In the genomic region with DNA sequence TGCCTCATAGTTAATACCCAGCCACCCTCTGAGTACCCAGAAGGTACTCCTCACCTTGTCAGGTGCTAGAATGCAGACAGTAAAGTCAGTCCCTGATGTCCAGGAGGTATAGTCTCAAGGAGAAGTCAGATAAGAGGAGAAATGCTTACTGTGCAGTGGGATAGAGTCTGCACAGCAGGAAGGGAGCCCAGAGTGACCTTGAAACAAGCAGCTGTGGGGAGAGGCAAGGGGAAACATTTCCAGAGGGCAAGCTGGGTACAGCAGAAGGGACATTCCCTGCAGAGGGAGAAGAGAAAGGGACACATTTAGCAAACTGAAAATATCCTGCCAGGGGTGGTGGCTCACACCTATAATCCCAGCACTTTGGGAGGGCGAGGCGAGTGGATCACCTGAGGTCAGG, we compare ENCODE assay signal across 17 cellular contexts.
DNase-seq lines count a peak whose midpoint lies in the region; ATAC-seq and TF ChIP-seq lines count a peak whose summit lies in the region.
"Had no signal": no experiment of that assay in that cellular context is flagged by ENCODE, and none has a peak within 500 bp of the region (broad histone marks: within the 10 kb centered on the region; RNA-seq: fewer than 3 reads in every experiment).

No MANE protein-coding gene starts in this region.

- H3K4me1 ChIP-seq in DOHH2 (ENCODE audit: control insufficient read depth, low read length): peaks cover 55% of the 10 kb centered on the region

- H3K27me3 ChIP-seq in DOHH2 (ENCODE audit: control insufficient read depth, low read length) (no peaks in the 10 kb centered on the region), HL-60 (ENCODE audit: insufficient read depth, poor library complexity, severe bottlenecking) (no peaks in the 10 kb centered on the region)
- H3K27me3 ChIP-seq in CD4-positive, alpha-beta T cell (ENCODE audit: control insufficient read depth, insufficient read depth, low read length): no peaks in the 10 kb centered on the region

- TF ChIP-seq CTCF in DOHH2 (IDR thresholded peaks at IDR 0.05; ENCODE audit: low read depth, low read length, poor library complexity, severe bottlenecking): no peak
- TF ChIP-seq CTCF in HL-60 (IDR thresholded peaks at IDR 0.05; ENCODE audit: insufficient read depth, low read length): no peak
- TF ChIP-seq CTCF in CD4-positive, alpha-beta T cell (IDR thresholded peaks at IDR 0.05): no peak

- intact Hi-C loops in dendritic cell treated with granulocyte-macrophage colony-stimulating factor and Interleukin-4, amounts not matched to agents 40 ng/mL and 50 ng/mL, for 4 days (cut with micrococcal nuclease): no loop called here
- intact Hi-C loops in CD4-positive, alpha-beta T cell (cut with DNase I, micrococcal nuclease): no loop called here

- H3K9me3 ChIP-seq in DOHH2 (ENCODE audit: control insufficient read depth, insufficient read depth, low read length): no peaks in the 10 kb centered on the region
- no peaks in the 10 kb centered on the region for H3K9me3 ChIP-seq in CD4-positive, alpha-beta T cell (ENCODE audit: control insufficient read depth, low read length)

- no peak overlapping the region for H3K4me3 Mint-ChIP-seq in dendritic cell treated with granulocyte-macrophage colony-stimulating factor and Interleukin-4, amounts not matched to agents 40 ng/mL and 50 ng/mL, for 4 days
- no peak overlapping the region for H3K4me3 Mint-ChIP-seq in stimulated activated naive B cell treated with anti-CD40 and anti-IgM and Interleukin-4, amounts not matched to agents 10 μg/mL and 1 μg/mL and 100 μg/mL, for 72 hours
- no peak overlapping the region for H3K4me3 Mint-ChIP-seq in CD4-positive, alpha-beta T cell
- H3K4me3 Mint-ChIP-seq: CD4-positive, alpha-beta memory T cell had no signal

- no peaks in the 10 kb centered on the region for H4K20me1 ChIP-seq in DOHH2 (ENCODE audit: control insufficient read depth, insufficient read depth, low read depth, low read length)

- H3K27ac ChIP-seq in DOHH2 (ENCODE audit: low read depth, low read length) (peak overlapping the region; percentile 65), HL-60 (replicated peaks) (peak overlapping the region; percentile 34)
- H3K27ac ChIP-seq in CD4-positive, alpha-beta T cell (ENCODE audit: low read depth, low read length): no peak overlapping the region
- H3K27ac ChIP-seq: KMS-11 had no signal

- CTCF ChIA-PET in CD4-positive, alpha-beta T cell (lab: Charles Lee): no interaction called here

- H3K9me2 ChIP-seq in DOHH2 (replicated peaks; ENCODE audit: control insufficient read depth, low read length): no peaks in the 10 kb centered on the region

- H3K27me3 Mint-ChIP-seq in dendritic cell treated with granulocyte-macrophage colony-stimulating factor and Interleukin-4, amounts not matched to agents 40 ng/mL and 50 ng/mL, for 4 days: no peaks in the 10 kb centered on the region
- H3K27me3 Mint-ChIP-seq in stimulated activated naive B cell treated with anti-CD40 and anti-IgM and Interleukin-4, amounts not matched to agents 10 μg/mL and 1 μg/mL and 100 μg/mL, for 72 hours: peaks cover 0 to 4% of the 10 kb centered on the region in 2 donors
- peaks cover 17% of the 10 kb centered on the region for H3K27me3 Mint-ChIP-seq in CD4-positive, alpha-beta T cell

- H3K36me3 Mint-ChIP-seq in dendritic cell treated with granulocyte-macrophage colony-stimulating factor and Interleukin-4, amounts not matched to agents 40 ng/mL and 50 ng/mL, for 4 days (ENCODE audit: low read depth): peaks cover 10% of the 10 kb centered on the region
- H3K36me3 Mint-ChIP-seq in stimulated activated naive B cell treated with anti-CD40 and anti-IgM and Interleukin-4, amounts not matched to agents 10 μg/mL and 1 μg/mL and 100 μg/mL, for 72 hours: peaks cover 4 to 8% of the 10 kb centered on the region in 2 donors
- H3K36me3 Mint-ChIP-seq in CD4-positive, alpha-beta T cell (ENCODE audit: low read depth): no peaks in the 10 kb centered on the region
- H3K36me3 Mint-ChIP-seq: CD4-positive, alpha-beta memory T cell had no signal

- H3F3A ChIP-seq in DOHH2 (ENCODE audit: control insufficient read depth, insufficient read depth): peaks cover 29% of the 10 kb centered on the region

- peak overlapping the region; percentile 87 for H3K27ac Mint-ChIP-seq in dendritic cell treated with granulocyte-macrophage colony-stimulating factor and Interleukin-4, amounts not matched to agents 40 ng/mL and 50 ng/mL, for 4 days
- H3K27ac Mint-ChIP-seq in stimulated activated naive B cell treated with anti-CD40 and anti-IgM and Interleukin-4, amounts not matched to agents 10 μg/mL and 1 μg/mL and 100 μg/mL, for 72 hours: peak overlapping the region; percentile 22
- H3K27ac Mint-ChIP-seq in CD4-positive, alpha-beta T cell: no peak overlapping the region
- H3K27ac Mint-ChIP-seq: CD4-positive, alpha-beta memory T cell had no signal

- DNase-seq in HL-60 (ENCODE audit: low read depth in 1 of 2, low spot score in 1 of 2) (no peak), DMS 273 (lab: John Stamatoyannopoulos, UW; ENCODE audit: unreplicated experiment) (no peak), NCI-H345 treated with DMSO at 0.1 percent for 48 hours (lab: John Stamatoyannopoulos, UW; ENCODE audit: unreplicated experiment) (no peak)
- DNase-seq in stimulated activated naive B cell treated with anti-CD40 and anti-IgM and Interleukin-4, amounts not matched to agents 10 μg/mL and 1 μg/mL and 100 μg/mL, for 72 hours: no peak
- no peak for DNase-seq in CD4-positive, alpha-beta T cell
- DNase-seq: CD4-positive, alpha-beta memory T cell; DMS153; IMR-90; NCI-H187 treated with DMSO at 0.1 percent for 48 hours; NCI-H510A treated with DMSO at 0.1 percent for 48 hours; NCI-H82; PC-3; Right ventricle myocardium superior had no signal

- no peaks in the 10 kb centered on the region for H3K36me3 ChIP-seq in DOHH2 (ENCODE audit: control insufficient read depth, low read length)

- peaks cover 86% of the 10 kb centered on the region for H3K4me1 Mint-ChIP-seq in dendritic cell treated with granulocyte-macrophage colony-stimulating factor and Interleukin-4, amounts not matched to agents 40 ng/mL and 50 ng/mL, for 4 days (ENCODE audit: low read depth)
- H3K4me1 Mint-ChIP-seq in stimulated activated naive B cell treated with anti-CD40 and anti-IgM and Interleukin-4, amounts not matched to agents 10 μg/mL and 1 μg/mL and 100 μg/mL, for 72 hours: peaks cover 21 to 52% of the 10 kb centered on the region in 2 donors
- peaks cover 5% of the 10 kb centered on the region for H3K4me1 Mint-ChIP-seq in CD4-positive, alpha-beta T cell (ENCODE audit: low read depth)

- POLR2A ChIA-PET in CD4-positive, alpha-beta T cell (lab: Charles Lee): no interaction called here

- no peak for ATAC-seq in stimulated activated naive B cell treated with anti-CD40 and anti-IgM and Interleukin-4, amounts not matched to agents 10 μg/mL and 1 μg/mL and 100 μg/mL, for 72 hours (replicated peaks)
- no peak for ATAC-seq in CD4-positive, alpha-beta T cell (ENCODE audit: poor library complexity)
- ATAC-seq: HCT116, PC-3 had no signal

- H3K79me2 ChIP-seq in DOHH2 (ENCODE audit: control insufficient read depth, low read length): no peaks in the 10 kb centered on the region

- H3K4me2 ChIP-seq in DOHH2 (ENCODE audit: low read length): peak overlapping the region; percentile 89
- H3K4me2 ChIP-seq: KMS-11 had no signal

- H3K4me3 ChIP-seq in DOHH2 (ENCODE audit: low read length) (peak overlapping the region; percentile 35), HL-60 (replicated peaks; ENCODE audit: insufficient read depth, low read length) (no peak overlapping the region)

- H3K9me3 Mint-ChIP-seq in dendritic cell treated with granulocyte-macrophage colony-stimulating factor and Interleukin-4, amounts not matched to agents 40 ng/mL and 50 ng/mL, for 4 days: no peaks in the 10 kb centered on the region
- H3K9me3 Mint-ChIP-seq in stimulated activated naive B cell treated with anti-CD40 and anti-IgM and Interleukin-4, amounts not matched to agents 10 μg/mL and 1 μg/mL and 100 μg/mL, for 72 hours: no peaks in the 10 kb centered on the region
- no peaks in the 10 kb centered on the region for H3K9me3 Mint-ChIP-seq in CD4-positive, alpha-beta T cell
- H3K9me3 Mint-ChIP-seq: CD4-positive, alpha-beta memory T cell had no signal
